Comparison of ENCODE assay signal across 9 cellular contexts in genomic region chr5:181186902-181187499, GRCh38. TPM values are rescaled to one million over a fixed set of nuclear protein-coding genes. Genes with fewer than 3 reads are reported as not detected.
DNase-seq lines count a peak whose midpoint lies in the region; ATAC-seq and TF ChIP-seq lines count a peak whose summit lies in the region.
"Had no signal": no experiment of that assay in that cellular context is flagged by ENCODE, and none has a peak within 500 bp of the region (broad histone marks: within the 10 kb centered on the region; RNA-seq: fewer than 3 reads in every experiment).

No MANE protein-coding gene starts in this region.

- 41 to 50% methylated on average over 8 of the region's 8 CpGs for WGBS in ectodermal cell, 2 experiments

- no peak overlapping the region for H3K27ac ChIP-seq in ectodermal cell (ENCODE audit: insufficient read depth, low read depth, low read length, poor library complexity, severe bottlenecking)

- H3K4me1 ChIP-seq in NT2/D1 (ENCODE audit: insufficient read depth, insufficient read length) (peaks cover 2% of the 10 kb centered on the region), ectodermal cell (ENCODE audit: control insufficient read depth, insufficient read depth, low read length) (no peaks in the 10 kb centered on the region)

- H3K27ac Mint-ChIP-seq in osteocyte (ENCODE audit: unreplicated experiment) = peak overlapping the region; percentile 98

- H3K4me3 ChIP-seq in NT2/D1 (ENCODE audit: insufficient read length, low read depth) = peak overlapping the region; percentile 48
- peak overlapping the region; percentile 87 for H3K4me3 ChIP-seq in ectodermal cell (ENCODE audit: insufficient read depth, low read depth, low read length)

- H3K9me3 ChIP-seq in NT2/D1 (ENCODE audit: insufficient read depth, low read length) (peaks cover 17% of the 10 kb centered on the region; the same call in 1 of the 2 replicates), ectodermal cell (ENCODE audit: control insufficient read depth, low read length) (no peaks in the 10 kb centered on the region)

- no peaks in the 10 kb centered on the region for H3K9me3 Mint-ChIP-seq in osteocyte (ENCODE audit: unreplicated experiment)

- no peak for TF ChIP-seq CTCF in osteocyte (IDR thresholded peaks at IDR 0.05)

- no peak for ATAC-seq in HG02885 (IDR thresholded peaks at IDR 0.05; ENCODE audit: poor library complexity, unreplicated experiment)
- no peak for ATAC-seq in GM21423 (IDR thresholded peaks at IDR 0.05; ENCODE audit: unreplicated experiment)

- H3K36me3 ChIP-seq in NT2/D1 (ENCODE audit: insufficient read depth, insufficient read length, low read length) (no peaks in the 10 kb centered on the region), ectodermal cell (ENCODE audit: control insufficient read depth, insufficient read depth, low read length) (no peaks in the 10 kb centered on the region)

- no peaks in the 10 kb centered on the region for H3K27me3 Mint-ChIP-seq in osteocyte (ENCODE audit: unreplicated experiment)

- peak overlapping the region; percentile 80 for H3K9ac ChIP-seq in NT2/D1 (ENCODE audit: insufficient read length, low read depth)

- peak overlapping the region; percentile 97 for H3K4me3 Mint-ChIP-seq in osteocyte (ENCODE audit: unreplicated experiment)

- H3K4me1 Mint-ChIP-seq in osteocyte (ENCODE audit: unreplicated experiment) = peaks cover 25% of the 10 kb centered on the region

- DNase-seq in Daoy (ENCODE audit: low read depth) (peak; percentile 34), NT2/D1 (ENCODE audit: low read depth, low spot score) (no peak), osteocyte (ENCODE audit: extremely low spot score, unreplicated experiment) (no peak), HuH-7 (ENCODE audit: low spot score) (no peak), NCI-H2196 (lab: John Stamatoyannopoulos, UW; ENCODE audit: unreplicated experiment) (no peak)
- DNase-seq: amygdala had no signal

- H3K27me3 ChIP-seq in NT2/D1 (ENCODE audit: insufficient read depth, insufficient read length) (peaks cover 26% of the 10 kb centered on the region), ectodermal cell (ENCODE audit: control insufficient read depth, insufficient read depth, low read length, poor library complexity, severe bottlenecking) (peaks cover 27% of the 10 kb centered on the region)

- H3K36me3 Mint-ChIP-seq in osteocyte (ENCODE audit: unreplicated experiment) = no peaks in the 10 kb centered on the region

RNA-seq across cellular contexts. Expression of gene TRIM7, which starts 18.0 kb away (rescaled TPM):
- total RNA-seq in Daoy (2014; rRNA removed; shearing (Covaris generic)) = 6.7 and 9.0 TPM in 2 replicates
- not detected for polyA plus RNA-seq in ectodermal cell (2013, experiment 1 of 4)
- not detected for polyA plus RNA-seq in ectodermal cell (2013, experiment 2 of 4)
- not detected for polyA plus RNA-seq in ectodermal cell (2013, experiment 3 of 4)
- polyA plus RNA-seq in ectodermal cell (2013, experiment 4 of 4) = not detected
- 3.8 and 4.0 TPM in 2 replicates for total RNA-seq in osteocyte

RNA-seq across cellular contexts. Expression of gene TRIM41, which starts 36.1 kb away (rescaled TPM):
- total RNA-seq in Daoy (2014; rRNA removed; shearing (Covaris generic)) = 23.3 and 23.8 TPM in 2 replicates
- 34.7 TPM for polyA plus RNA-seq in ectodermal cell (2013, experiment 1 of 4)
- 33.6 TPM for polyA plus RNA-seq in ectodermal cell (2013, experiment 2 of 4)
- 24.6 TPM for polyA plus RNA-seq in ectodermal cell (2013, experiment 3 of 4)
- 32.7 TPM for polyA plus RNA-seq in ectodermal cell (2013, experiment 4 of 4)
- total RNA-seq in osteocyte = 25.2 and 27.1 TPM in 2 replicates

RNA-seq across cellular contexts. Expression of gene OR2V2, which starts 39.6 kb away (rescaled TPM):
- not detected in 2 replicates for total RNA-seq in Daoy (2014; rRNA removed; shearing (Covaris generic))
- polyA plus RNA-seq in ectodermal cell (2013, experiment 1 of 4) = not detected
- not detected for polyA plus RNA-seq in ectodermal cell (2013, experiment 2 of 4)
- not detected for polyA plus RNA-seq in ectodermal cell (2013, experiment 3 of 4)
- not detected for polyA plus RNA-seq in ectodermal cell (2013, experiment 4 of 4)
- total RNA-seq in osteocyte = not detected in 2 replicates

RNA-seq across cellular contexts. Expression of gene OR2V1, which starts 56.0 kb away (rescaled TPM):
- total RNA-seq in Daoy (2014; rRNA removed; shearing (Covaris generic)) = not detected in 2 replicates
- not detected for polyA plus RNA-seq in ectodermal cell (2013, experiment 1 of 4)
- polyA plus RNA-seq in ectodermal cell (2013, experiment 2 of 4) = not detected
- polyA plus RNA-seq in ectodermal cell (2013, experiment 3 of 4) = not detected
- not detected for polyA plus RNA-seq in ectodermal cell (2013, experiment 4 of 4)
- total RNA-seq in osteocyte = not detected in 2 replicates

RNA-seq across cellular contexts. Expression of gene RACK1, which starts 56.7 kb away (rescaled TPM):
- total RNA-seq in Daoy (2014; rRNA removed; shearing (Covaris generic)) = 3,901 and 4,257 TPM in 2 replicates
- 2,522 TPM for polyA plus RNA-seq in ectodermal cell (2013, experiment 1 of 4)
- polyA plus RNA-seq in ectodermal cell (2013, experiment 2 of 4) = 2,564 TPM
- 2,558 TPM for polyA plus RNA-seq in ectodermal cell (2013, experiment 3 of 4)
- polyA plus RNA-seq in ectodermal cell (2013, experiment 4 of 4) = 2,793 TPM
- 1,869 and 1,921 TPM in 2 replicates for total RNA-seq in osteocyte
